1 cellular context compared by ENCODE assay signal in genomic region chr21:46617267-46618051, GRCh38.
A peak's percentile ranks its signal among the peaks of the same experiment; 100 is the strongest.
TF ChIP-seq lines count a peak whose summit lies in the region.

No MANE protein-coding gene starts in this region.

TF ChIP-seq in HEK293, 187 proteins besides CTCF, POLR2A, EP300 and RAD21 (continued from another document):
- TF ChIP-seq ZBTB11 (tag by site-specific recombination; conservative IDR thresholded peaks at IDR 0.05; ENCODE audit: low read depth) (no peak), OSR2 (tag by site-specific recombination; IDR thresholded peaks at IDR 0.05) (peak; percentile 31; the same call in 1 of the 2 replicates), ZNF324 (tag by site-specific recombination; IDR thresholded peaks at IDR 0.05) (no peak), ZNF785 (tag by site-specific recombination; IDR thresholded peaks at IDR 0.05) (no peak), ZBTB7A (tag by site-specific recombination; IDR thresholded peaks at IDR 0.05; ENCODE audit: low read depth) (no peak), ZNF114 (tag by site-specific recombination; IDR thresholded peaks at IDR 0.05) (no peak), ZNF521 (tag by site-specific recombination; IDR thresholded peaks at IDR 0.05) (no peak), ZNF544 (tag by site-specific recombination; IDR thresholded peaks at IDR 0.05) (no peak), ZNF777 (tag by site-specific recombination; IDR thresholded peaks at IDR 0.05; ENCODE audit: borderline replicate concordance) (no peak), ZNF211 (tag by site-specific recombination; IDR thresholded peaks at IDR 0.05; ENCODE audit: low read depth) (no peak), ZNF335 (tag by site-specific recombination; conservative IDR thresholded peaks at IDR 0.05) (no peak), ZNF830 (tag by site-specific recombination; IDR thresholded peaks at IDR 0.05; ENCODE audit: low read depth) (no peak), TCF7L2 (IDR thresholded peaks at IDR 0.05; ENCODE audit: borderline replicate concordance, low read depth, low read length) (no peak), PRDM6 (tag by site-specific recombination; IDR thresholded peaks at IDR 0.05) (peak; percentile 32; the same call in 1 of the 2 replicates), ZFHX2 (tag by site-specific recombination; conservative IDR thresholded peaks at IDR 0.05) (no peak), HOXA7 (CRISPR knock-in tag; IDR thresholded peaks at IDR 0.05; ENCODE audit: borderline replicate concordance) (no peak), ZNF274 (IDR thresholded peaks at IDR 0.05; ENCODE audit: low read length) (no peak), ZNF274 (tag by site-specific recombination; IDR thresholded peaks at IDR 0.05; ENCODE audit: borderline replicate concordance) (no peak), IKZF3 (tag by site-specific recombination; IDR thresholded peaks at IDR 0.05) (0 out of 2 replicates have a peak, but pooled peaks have one; percentile 23), ZNF704 (tag by site-specific recombination; IDR thresholded peaks at IDR 0.05) (no peak), GLI4 (tag by site-specific recombination; IDR thresholded peaks at IDR 0.05) (no peak)
- TF ChIP-seq, protein P1, sequence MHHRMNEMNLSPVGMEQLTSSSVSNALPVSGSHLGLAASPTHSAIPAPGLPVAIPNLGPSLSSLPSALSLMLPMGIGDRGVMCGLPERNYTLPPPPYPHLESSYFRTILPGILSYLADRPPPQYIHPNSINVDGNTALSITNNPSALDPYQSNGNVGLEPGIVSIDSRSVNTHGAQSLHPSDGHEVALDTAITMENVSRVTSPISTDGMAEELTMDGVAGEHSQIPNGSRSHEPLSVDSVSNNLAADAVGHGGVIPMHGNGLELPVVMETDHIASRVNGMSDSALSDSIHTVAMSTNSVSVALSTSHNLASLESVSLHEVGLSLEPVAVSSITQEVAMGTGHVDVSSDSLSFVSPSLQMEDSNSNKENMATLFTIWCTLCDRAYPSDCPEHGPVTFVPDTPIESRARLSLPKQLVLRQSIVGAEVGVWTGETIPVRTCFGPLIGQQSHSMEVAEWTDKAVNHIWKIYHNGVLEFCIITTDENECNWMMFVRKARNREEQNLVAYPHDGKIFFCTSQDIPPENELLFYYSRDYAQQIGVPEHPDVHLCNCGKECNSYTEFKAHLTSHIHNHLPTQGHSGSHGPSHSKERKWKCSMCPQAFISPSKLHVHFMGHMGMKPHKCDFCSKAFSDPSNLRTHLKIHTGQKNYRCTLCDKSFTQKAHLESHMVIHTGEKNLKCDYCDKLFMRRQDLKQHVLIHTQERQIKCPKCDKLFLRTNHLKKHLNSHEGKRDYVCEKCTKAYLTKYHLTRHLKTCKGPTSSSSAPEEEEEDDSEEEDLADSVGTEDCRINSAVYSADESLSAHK (tag by site-specific recombination; IDR thresholded peaks at IDR 0.05): no peak
- TF ChIP-seq, protein P2, sequence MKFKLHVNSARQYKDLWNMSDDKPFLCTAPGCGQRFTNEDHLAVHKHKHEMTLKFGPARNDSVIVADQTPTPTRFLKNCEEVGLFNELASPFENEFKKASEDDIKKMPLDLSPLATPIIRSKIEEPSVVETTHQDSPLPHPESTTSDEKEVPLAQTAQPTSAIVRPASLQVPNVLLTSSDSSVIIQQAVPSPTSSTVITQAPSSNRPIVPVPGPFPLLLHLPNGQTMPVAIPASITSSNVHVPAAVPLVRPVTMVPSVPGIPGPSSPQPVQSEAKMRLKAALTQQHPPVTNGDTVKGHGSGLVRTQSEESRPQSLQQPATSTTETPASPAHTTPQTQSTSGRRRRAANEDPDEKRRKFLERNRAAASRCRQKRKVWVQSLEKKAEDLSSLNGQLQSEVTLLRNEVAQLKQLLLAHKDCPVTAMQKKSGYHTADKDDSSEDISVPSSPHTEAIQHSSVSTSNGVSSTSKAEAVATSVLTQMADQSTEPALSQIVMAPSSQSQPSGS (tag by site-specific recombination; IDR thresholded peaks at IDR 0.05; ENCODE audit: low read depth): no peak
- TF ChIP-seq, protein P3, sequence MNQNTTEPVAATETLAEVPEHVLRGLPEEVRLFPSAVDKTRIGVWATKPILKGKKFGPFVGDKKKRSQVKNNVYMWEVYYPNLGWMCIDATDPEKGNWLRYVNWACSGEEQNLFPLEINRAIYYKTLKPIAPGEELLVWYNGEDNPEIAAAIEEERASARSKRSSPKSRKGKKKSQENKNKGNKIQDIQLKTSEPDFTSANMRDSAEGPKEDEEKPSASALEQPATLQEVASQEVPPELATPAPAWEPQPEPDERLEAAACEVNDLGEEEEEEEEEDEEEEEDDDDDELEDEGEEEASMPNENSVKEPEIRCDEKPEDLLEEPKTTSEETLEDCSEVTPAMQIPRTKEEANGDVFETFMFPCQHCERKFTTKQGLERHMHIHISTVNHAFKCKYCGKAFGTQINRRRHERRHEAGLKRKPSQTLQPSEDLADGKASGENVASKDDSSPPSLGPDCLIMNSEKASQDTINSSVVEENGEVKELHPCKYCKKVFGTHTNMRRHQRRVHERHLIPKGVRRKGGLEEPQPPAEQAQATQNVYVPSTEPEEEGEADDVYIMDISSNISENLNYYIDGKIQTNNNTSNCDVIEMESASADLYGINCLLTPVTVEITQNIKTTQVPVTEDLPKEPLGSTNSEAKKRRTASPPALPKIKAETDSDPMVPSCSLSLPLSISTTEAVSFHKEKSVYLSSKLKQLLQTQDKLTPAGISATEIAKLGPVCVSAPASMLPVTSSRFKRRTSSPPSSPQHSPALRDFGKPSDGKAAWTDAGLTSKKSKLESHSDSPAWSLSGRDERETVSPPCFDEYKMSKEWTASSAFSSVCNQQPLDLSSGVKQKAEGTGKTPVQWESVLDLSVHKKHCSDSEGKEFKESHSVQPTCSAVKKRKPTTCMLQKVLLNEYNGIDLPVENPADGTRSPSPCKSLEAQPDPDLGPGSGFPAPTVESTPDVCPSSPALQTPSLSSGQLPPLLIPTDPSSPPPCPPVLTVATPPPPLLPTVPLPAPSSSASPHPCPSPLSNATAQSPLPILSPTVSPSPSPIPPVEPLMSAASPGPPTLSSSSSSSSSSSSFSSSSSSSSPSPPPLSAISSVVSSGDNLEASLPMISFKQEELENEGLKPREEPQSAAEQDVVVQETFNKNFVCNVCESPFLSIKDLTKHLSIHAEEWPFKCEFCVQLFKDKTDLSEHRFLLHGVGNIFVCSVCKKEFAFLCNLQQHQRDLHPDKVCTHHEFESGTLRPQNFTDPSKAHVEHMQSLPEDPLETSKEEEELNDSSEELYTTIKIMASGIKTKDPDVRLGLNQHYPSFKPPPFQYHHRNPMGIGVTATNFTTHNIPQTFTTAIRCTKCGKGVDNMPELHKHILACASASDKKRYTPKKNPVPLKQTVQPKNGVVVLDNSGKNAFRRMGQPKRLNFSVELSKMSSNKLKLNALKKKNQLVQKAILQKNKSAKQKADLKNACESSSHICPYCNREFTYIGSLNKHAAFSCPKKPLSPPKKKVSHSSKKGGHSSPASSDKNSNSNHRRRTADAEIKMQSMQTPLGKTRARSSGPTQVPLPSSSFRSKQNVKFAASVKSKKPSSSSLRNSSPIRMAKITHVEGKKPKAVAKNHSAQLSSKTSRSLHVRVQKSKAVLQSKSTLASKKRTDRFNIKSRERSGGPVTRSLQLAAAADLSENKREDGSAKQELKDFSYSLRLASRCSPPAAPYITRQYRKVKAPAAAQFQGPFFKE (tag by site-specific recombination; IDR thresholded peaks at IDR 0.05; ENCODE audit: borderline replicate concordance): no peak
